Comparison of ENCODE assay signal across 1 cellular context in genomic region chr13:114230575-114230974, GRCh38.
TF ChIP-seq lines count a peak whose summit lies in the region.

No MANE protein-coding gene starts in this region.

TF ChIP-seq in IMR-90, 13 proteins besides CTCF, POLR2A, EP300 and RAD21 (continued from another document):
- no peak for TF ChIP-seq ELK1 (IDR thresholded peaks at IDR 0.05; ENCODE audit: borderline replicate concordance, low read depth, low read length)
- no peak for TF ChIP-seq CEBPB (IDR thresholded peaks at IDR 0.05; ENCODE audit: low read depth, low read length)
- TF ChIP-seq MXI1 (IDR thresholded peaks at IDR 0.05; ENCODE audit: borderline replicate concordance, low read depth, low read length), result no peak
- no peak for TF ChIP-seq MAFK (IDR thresholded peaks at IDR 0.05; ENCODE audit: low read depth, low read length)
- no peak for TF ChIP-seq RFX5 (IDR thresholded peaks at IDR 0.05; ENCODE audit: low read depth, low read length)
- TF ChIP-seq USF2 (IDR thresholded peaks at IDR 0.05; ENCODE audit: low read depth, low read length), result no peak
- no peak for TF ChIP-seq NFE2L2 (IDR thresholded peaks at IDR 0.05; ENCODE audit: low read depth, low read length)
